Comparison of ENCODE assay signal across 1 cellular context in the genomic region with DNA sequence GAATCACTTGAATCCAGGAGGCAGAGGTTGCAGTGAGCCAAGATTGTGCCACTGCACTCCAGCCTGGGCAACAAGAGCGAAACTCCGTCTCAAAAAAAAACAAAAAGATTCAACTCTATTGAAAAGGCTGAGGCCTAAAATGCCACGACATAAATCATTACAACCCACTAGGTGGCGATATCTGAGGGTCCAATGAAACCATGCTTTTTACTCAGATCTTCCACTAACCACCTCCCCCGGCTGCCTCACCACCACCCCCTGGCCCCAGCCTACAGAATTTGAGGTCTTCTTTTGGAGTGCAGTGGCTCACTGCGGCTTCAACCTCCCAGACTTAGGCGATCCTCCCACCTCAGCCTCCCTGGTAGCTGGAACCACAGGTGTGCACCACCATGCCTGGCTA.
TF ChIP-seq lines count a peak whose summit lies in the region.

No MANE protein-coding gene starts in this region.

TF ChIP-seq in GM23338, 12 proteins besides CTCF, POLR2A, EP300 and RAD21 (continued from another document):
- TF ChIP-seq, protein P1, sequence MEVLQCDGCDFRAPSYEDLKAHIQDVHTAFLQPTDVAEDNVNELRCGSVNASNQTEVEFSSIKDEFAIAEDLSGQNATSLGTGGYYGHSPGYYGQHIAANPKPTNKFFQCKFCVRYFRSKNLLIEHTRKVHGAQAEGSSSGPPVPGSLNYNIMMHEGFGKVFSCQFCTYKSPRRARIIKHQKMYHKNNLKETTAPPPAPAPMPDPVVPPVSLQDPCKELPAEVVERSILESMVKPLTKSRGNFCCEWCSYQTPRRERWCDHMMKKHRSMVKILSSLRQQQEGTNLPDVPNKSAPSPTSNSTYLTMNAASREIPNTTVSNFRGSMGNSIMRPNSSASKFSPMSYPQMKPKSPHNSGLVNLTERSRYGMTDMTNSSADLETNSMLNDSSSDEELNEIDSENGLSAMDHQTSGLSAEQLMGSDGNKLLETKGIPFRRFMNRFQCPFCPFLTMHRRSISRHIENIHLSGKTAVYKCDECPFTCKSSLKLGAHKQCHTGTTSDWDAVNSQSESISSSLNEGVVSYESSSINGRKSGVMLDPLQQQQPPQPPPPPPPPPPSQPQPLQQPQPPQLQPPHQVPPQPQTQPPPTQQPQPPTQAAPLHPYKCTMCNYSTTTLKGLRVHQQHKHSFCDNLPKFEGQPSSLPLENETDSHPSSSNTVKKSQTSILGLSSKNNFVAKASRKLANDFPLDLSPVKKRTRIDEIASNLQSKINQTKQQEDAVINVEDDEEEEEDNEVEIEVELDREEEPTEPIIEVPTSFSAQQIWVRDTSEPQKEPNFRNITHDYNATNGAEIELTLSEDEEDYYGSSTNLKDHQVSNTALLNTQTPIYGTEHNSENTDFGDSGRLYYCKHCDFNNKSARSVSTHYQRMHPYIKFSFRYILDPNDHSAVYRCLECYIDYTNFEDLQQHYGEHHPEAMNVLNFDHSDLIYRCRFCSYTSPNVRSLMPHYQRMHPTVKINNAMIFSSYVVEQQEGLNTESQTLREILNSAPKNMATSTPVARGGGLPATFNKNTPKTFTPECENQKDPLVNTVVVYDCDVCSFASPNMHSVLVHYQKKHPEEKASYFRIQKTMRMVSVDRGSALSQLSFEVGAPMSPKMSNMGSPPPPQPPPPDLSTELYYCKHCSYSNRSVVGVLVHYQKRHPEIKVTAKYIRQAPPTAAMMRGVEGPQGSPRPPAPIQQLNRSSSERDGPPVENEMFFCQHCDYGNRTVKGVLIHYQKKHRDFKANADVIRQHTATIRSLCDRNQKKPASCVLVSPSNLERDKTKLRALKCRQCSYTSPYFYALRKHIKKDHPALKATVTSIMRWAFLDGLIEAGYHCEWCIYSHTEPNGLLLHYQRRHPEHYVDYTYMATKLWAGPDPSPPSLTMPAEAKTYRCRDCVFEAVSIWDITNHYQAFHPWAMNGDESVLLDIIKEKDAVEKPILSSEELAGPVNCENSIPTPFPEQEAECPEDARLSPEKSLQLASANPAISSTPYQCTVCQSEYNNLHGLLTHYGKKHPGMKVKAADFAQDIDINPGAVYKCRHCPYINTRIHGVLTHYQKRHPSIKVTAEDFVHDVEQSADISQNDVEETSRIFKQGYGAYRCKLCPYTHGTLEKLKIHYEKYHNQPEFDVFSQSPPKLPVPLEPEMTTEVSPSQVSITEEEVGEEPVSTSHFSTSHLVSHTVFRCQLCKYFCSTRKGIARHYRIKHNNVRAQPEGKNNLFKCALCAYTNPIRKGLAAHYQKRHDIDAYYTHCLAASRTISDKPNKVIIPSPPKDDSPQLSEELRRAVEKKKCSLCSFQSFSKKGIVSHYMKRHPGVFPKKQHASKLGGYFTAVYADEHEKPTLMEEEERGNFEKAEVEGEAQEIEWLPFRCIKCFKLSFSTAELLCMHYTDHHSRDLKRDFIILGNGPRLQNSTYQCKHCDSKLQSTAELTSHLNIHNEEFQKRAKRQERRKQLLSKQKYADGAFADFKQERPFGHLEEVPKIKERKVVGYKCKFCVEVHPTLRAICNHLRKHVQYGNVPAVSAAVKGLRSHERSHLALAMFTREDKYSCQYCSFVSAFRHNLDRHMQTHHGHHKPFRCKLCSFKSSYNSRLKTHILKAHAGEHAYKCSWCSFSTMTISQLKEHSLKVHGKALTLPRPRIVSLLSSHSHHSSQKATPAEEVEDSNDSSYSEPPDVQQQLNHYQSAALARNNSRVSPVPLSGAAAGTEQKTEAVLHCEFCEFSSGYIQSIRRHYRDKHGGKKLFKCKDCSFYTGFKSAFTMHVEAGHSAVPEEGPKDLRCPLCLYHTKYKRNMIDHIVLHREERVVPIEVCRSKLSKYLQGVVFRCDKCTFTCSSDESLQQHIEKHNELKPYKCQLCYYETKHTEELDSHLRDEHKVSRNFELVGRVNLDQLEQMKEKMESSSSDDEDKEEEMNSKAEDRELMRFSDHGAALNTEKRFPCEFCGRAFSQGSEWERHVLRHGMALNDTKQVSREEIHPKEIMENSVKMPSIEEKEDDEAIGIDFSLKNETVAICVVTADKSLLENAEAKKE (CRISPR knock-in tag; IDR thresholded peaks at IDR 0.05), result no peak
- TF ChIP-seq ZNF114 (CRISPR knock-in tag; IDR thresholded peaks at IDR 0.05), result no peak
- TF ChIP-seq NANOG (IDR thresholded peaks at IDR 0.05; ENCODE audit: borderline replicate concordance), result no peak
